ENCODE assay signal across 8 cellular contexts in genomic region chr2:240585101-240585500, GRCh38. TPM values are rescaled to one million over a fixed set of nuclear protein-coding genes. Genes with fewer than 3 reads are reported as not detected.
DNase-seq lines count a peak whose midpoint lies in the region; ATAC-seq and TF ChIP-seq lines count a peak whose summit lies in the region.
"Had no signal": no experiment of that assay in that cellular context is flagged by ENCODE, and none has a peak within 500 bp of the region (broad histone marks: within the 10 kb centered on the region; RNA-seq: fewer than 3 reads in every experiment).

No MANE protein-coding gene starts in this region.

- no peak for DNase-seq in activated CD8-positive, alpha-beta T cell treated with anti-CD3 and anti-CD28 coated beads for 36 hours
- DNase-seq in immature natural killer cell = no peak
- DNase-seq in upper lobe of left lung = no peak
- DNase-seq in activated CD4-positive, CD25-positive, alpha-beta regulatory T cell treated with anti-CD3 and anti-CD28 coated beads, Interleukin-2, amount 50 U/mL, for 72 hours = no peak
- no peak for DNase-seq in H4 (ENCODE audit: low spot score)

- ATAC-seq in GM19035 (IDR thresholded peaks at IDR 0.05; ENCODE audit: unreplicated experiment) (peak; percentile 14), HG03060 (IDR thresholded peaks at IDR 0.05; ENCODE audit: low read depth, unreplicated experiment) (peak; percentile 26), upper lobe of left lung (ENCODE audit: low FRiP score in 2 of 2) (no peak)
- no peak for ATAC-seq in activated CD8-positive, alpha-beta T cell treated with anti-CD3 and anti-CD28 coated beads for 36 hours
- ATAC-seq: body of pancreas had no signal

- CTCF ChIA-PET in activated CD8-positive, alpha-beta T cell treated with anti-CD3 and anti-CD28 coated beads for 36 hours (lab: Charles Lee) = interaction anchor here (2.0 to 5.3 kb wide), 6 partner anchors 16 to 70 kb away, joined by 7 to 50 read pairs (median 22); no protein-coding TSS in a partner anchor

- peaks cover 42% of the 10 kb centered on the region for H3K4me1 Mint-ChIP-seq in activated CD8-positive, alpha-beta T cell treated with anti-CD3 and anti-CD28 coated beads for 36 hours (ENCODE audit: low read depth)
- H3K4me1 Mint-ChIP-seq in immature natural killer cell = peaks cover 58 to 79% of the 10 kb centered on the region in 2 donors

- H3K36me3 ChIP-seq in upper lobe of left lung = peaks cover 0 to 10% (median 4%) of the 10 kb centered on the region in 4 donors

- no peaks in the 10 kb centered on the region for H3K27me3 Mint-ChIP-seq in activated CD8-positive, alpha-beta T cell treated with anti-CD3 and anti-CD28 coated beads for 36 hours
- peaks cover 0 to 11% (median 0%) of the 10 kb centered on the region in 3 donors for H3K27me3 Mint-ChIP-seq in immature natural killer cell (ENCODE audit: low read depth in 3 of 3)

- H3K36me3 Mint-ChIP-seq in activated CD8-positive, alpha-beta T cell treated with anti-CD3 and anti-CD28 coated beads for 36 hours (ENCODE audit: low read depth) = peaks cover 14% of the 10 kb centered on the region
- peaks cover 1 to 12% (median 7%) of the 10 kb centered on the region in 3 donors for H3K36me3 Mint-ChIP-seq in immature natural killer cell

- peak overlapping the region; percentile 73 to 99 (median 84) for H3K4me3 ChIP-seq in upper lobe of left lung

- intact Hi-C loops in activated CD8-positive, alpha-beta T cell treated with anti-CD3 and anti-CD28 coated beads for 36 hours (cut with micrococcal nuclease) = no loop called here

- H3K9me3 Mint-ChIP-seq in activated CD8-positive, alpha-beta T cell treated with anti-CD3 and anti-CD28 coated beads for 36 hours = no peaks in the 10 kb centered on the region
- no peaks in the 10 kb centered on the region for H3K9me3 Mint-ChIP-seq in immature natural killer cell

- peak overlapping the region in 2 of 4 donors; percentile 11 to 96 for H3K27ac ChIP-seq in upper lobe of left lung

- 89 to 95% methylated on average over 5 to 6 of the region's 6 CpGs for WGBS in upper lobe of left lung, 2 donors

- no peaks in the 10 kb centered on the region for H3K27me3 ChIP-seq in upper lobe of left lung
- H3K27me3 ChIP-seq: body of pancreas had no signal

- TF ChIP-seq EP300 in upper lobe of left lung (IDR thresholded peaks at IDR 0.05) = no peak

- no peak for TF ChIP-seq CTCF in activated CD8-positive, alpha-beta T cell treated with anti-CD3 and anti-CD28 coated beads for 36 hours (IDR thresholded peaks at IDR 0.05)
- TF ChIP-seq CTCF in upper lobe of left lung (IDR thresholded peaks at IDR 0.05) = no peak

- no peaks in the 10 kb centered on the region for H3K9me3 ChIP-seq in upper lobe of left lung
- H3K9me3 ChIP-seq: body of pancreas had no signal

- POLR2A ChIA-PET in activated CD8-positive, alpha-beta T cell treated with anti-CD3 and anti-CD28 coated beads for 36 hours (lab: Charles Lee) = interaction anchor here (1.1 to 8.2 kb wide), 4 partner anchors 12 to 131 kb away, joined by 3 to 118 read pairs (median 14); partner anchors contain the start of genes ANKMY1, DUSP28 and RNPEPL1

- peak overlapping the region; percentile 60 for H3K27ac Mint-ChIP-seq in activated CD8-positive, alpha-beta T cell treated with anti-CD3 and anti-CD28 coated beads for 36 hours
- H3K27ac Mint-ChIP-seq in immature natural killer cell = peak overlapping the region in 5 of 6 donors; percentile 14 to 71 (median 42)

- TF ChIP-seq POLR2A in upper lobe of left lung (IDR thresholded peaks at IDR 0.05) = no peak

- peak overlapping the region; percentile 95 for H3K4me3 Mint-ChIP-seq in activated CD8-positive, alpha-beta T cell treated with anti-CD3 and anti-CD28 coated beads for 36 hours
- peak overlapping the region; percentile 68 to 97 (median 95) for H3K4me3 Mint-ChIP-seq in immature natural killer cell

- peaks cover 35 to 50% (median 41%) of the 10 kb centered on the region in 4 donors for H3K4me1 ChIP-seq in upper lobe of left lung

RNA-seq across cellular contexts. Expression of gene CAPN10, which starts 1.4 kb away (rescaled TPM):
- total RNA-seq in activated CD8-positive, alpha-beta T cell treated with anti-CD3 and anti-CD28 coated beads for 36 hours = 10 to 100 TPM; 26.8 to 29.1 TPM
- 10 to 100 TPM in 2 of 3 donors, 1 to 10 TPM in 1; 9.7 to 22.5 (median 11.6) TPM for polyA plus RNA-seq in immature natural killer cell
- 100 to 1,000 TPM in 1 of 6 donors, 10 to 100 TPM in 5; 35.3 to 118 (median 38.9) TPM for total RNA-seq in upper lobe of left lung
- 3.1 and 5.7 TPM in 2 replicates for total RNA-seq in H4 (2014; rRNA removed; shearing (Covaris generic))

RNA-seq across cellular contexts. Expression of gene RNPEPL1, which starts 16.8 kb away (rescaled TPM):
- total RNA-seq in activated CD8-positive, alpha-beta T cell treated with anti-CD3 and anti-CD28 coated beads for 36 hours = 10 to 100 TPM; 39.1 to 40.5 TPM
- 10 to 100 TPM; 46.5 to 51.4 (median 49.9) TPM for polyA plus RNA-seq in immature natural killer cell
- total RNA-seq in upper lobe of left lung = 100 to 1,000 TPM in 5 of 6 donors, 10 to 100 TPM in 1; 71.0 to 264 (median 123) TPM
- total RNA-seq in H4 (2014; rRNA removed; shearing (Covaris generic)) = 2.7 and 8.1 TPM in 2 replicates

RNA-seq across cellular contexts. Expression of gene DUSP28, which starts 24.9 kb away (rescaled TPM):
- 1 to 10 TPM; 4.5 to 6.2 TPM for total RNA-seq in activated CD8-positive, alpha-beta T cell treated with anti-CD3 and anti-CD28 coated beads for 36 hours
- polyA plus RNA-seq in immature natural killer cell = 10 to 100 TPM; 13.7 to 27.4 (median 27.4) TPM
- total RNA-seq in upper lobe of left lung = 10 to 100 TPM in 1 of 6 donors, 1 to 10 TPM in 5; 3.2 to 30.4 (median 5.7) TPM
- 2.2 and 5.6 TPM in 2 replicates for total RNA-seq in H4 (2014; rRNA removed; shearing (Covaris generic))

RNA-seq across cellular contexts. Expression of gene ANKMY1, which starts 27.3 kb away (rescaled TPM):
- total RNA-seq in activated CD8-positive, alpha-beta T cell treated with anti-CD3 and anti-CD28 coated beads for 36 hours = 10 to 100 TPM; 14.5 to 18.6 TPM
- 10 to 100 TPM in 1 of 3 donors, 1 to 10 TPM in 2; 5.6 to 12.4 (median 7.3) TPM for polyA plus RNA-seq in immature natural killer cell
- 10 to 100 TPM; 23.7 to 97.4 (median 26.9) TPM for total RNA-seq in upper lobe of left lung
- 6.1 and 12.7 TPM in 2 replicates for total RNA-seq in H4 (2014; rRNA removed; shearing (Covaris generic))

RNA-seq across cellular contexts. Expression of gene GPR35, which starts 40.2 kb away (rescaled TPM):
- total RNA-seq in activated CD8-positive, alpha-beta T cell treated with anti-CD3 and anti-CD28 coated beads for 36 hours = 10 to 100 TPM; 14.4 to 14.6 TPM
- 1 to 10 TPM in 1 of 3 donors, under 1 TPM in 1, not detected in 1; 0.89 to 1.6 TPM for polyA plus RNA-seq in immature natural killer cell
- total RNA-seq in upper lobe of left lung = 10 to 100 TPM in 1 of 6 donors, 1 to 10 TPM in 5; 1.9 to 14.7 (median 4.6) TPM
- total RNA-seq in H4 (2014; rRNA removed; shearing (Covaris generic)) = 0.75 and 0.86 TPM in 2 replicates

Comparison
In these comparisons a context has a peak if more than half of its experiments do, and no peak if none do; other contexts are left out.
1. ATAC-seq: peak in GM19035 (single experiment) and HG03060 (single experiment); none in activated CD8-positive, alpha-beta T cell treated with anti-CD3 and anti-CD28 coated beads for 36 hours (single experiment) and upper lobe of left lung (0 of 2).